Comparison of ENCODE assay signal across 17 cellular contexts in genomic region chr1:12580054-12580887, GRCh38. TPM values are rescaled to one million over a fixed set of nuclear protein-coding genes. Genes with fewer than 3 reads are reported as not detected.
DNase-seq lines count a peak whose midpoint lies in the region; ATAC-seq, FAIRE-seq and TF ChIP-seq lines count a peak whose summit lies in the region.
"Had no signal": no experiment of that assay in that cellular context is flagged by ENCODE, and none has a peak within 500 bp of the region (broad histone marks: within the 10 kb centered on the region; RNA-seq: fewer than 3 reads in every experiment).

No MANE protein-coding gene starts in this region.

- TF ChIP-seq POLR2A in HepG2 (IDR thresholded peaks at IDR 0.05; ENCODE audit: insufficient read depth in 1 of 2, low read depth in 2 of 2, low read length in 2 of 2) = no peak
- TF ChIP-seq POLR2A in suprapubic skin (IDR thresholded peaks at IDR 0.05) = no peak

- peaks cover 35% of the 10 kb centered on the region for H4K20me1 ChIP-seq in HepG2 (ENCODE audit: insufficient read depth, low read length)

- H3K79me2 ChIP-seq in HepG2 (ENCODE audit: insufficient read depth, low read length) = peaks cover 17% of the 10 kb centered on the region

- CTCF ChIA-PET in HepG2 (lab: Yijun Ruan, JAX; ENCODE audit: low intra/inter-chr PET ratio, low total read pairs) = no interaction called here

- peak; percentile 95 for DNase-seq in H4 (ENCODE audit: low spot score)
- peak; percentile 51 for DNase-seq in dedifferentiated amniotic fluid mesenchymal stem cell (ENCODE audit: extremely low spot score)
- no peak for DNase-seq in HepG2 (ENCODE audit: low spot score)
- DNase-seq in suprapubic skin (ENCODE audit: low spot score in 2 of 2) = no peak
- no peak for DNase-seq in NK-92 treated with Interleukin-12 subunit alpha and Interleukin-12 subunit beta, amount 100 ng/mL, for 24 hours (lab: John Stamatoyannopoulos, UW)
- no peak for DNase-seq in activated CD4-positive, alpha-beta T cell treated with anti-CD3 and anti-CD28 coated beads, Interleukin-2, amount 50 U/mL, for 48 hours
- DNase-seq: activated CD8-positive, alpha-beta memory T cell treated with anti-CD3 and anti-CD28 coated beads, Interleukin-2, amount 50 U/mL, for 4 hours; adrenal gland; COR-L47; effector memory CD8-positive, alpha-beta T cell; GOT3; naive thymus-derived CD8-positive, alpha-beta T cell; NCI-H2029 treated with DMSO at 0.1 percent for 48 hours; stimulated activated CD4-positive, alpha-beta T cell treated with anti-CD3 and anti-CD28 coated beads, Interleukin-15, amount 100 ng/mL, for 24 hours; T-helper 17 cell had no signal

- TF ChIP-seq EP300 in HepG2 (IDR thresholded peaks at IDR 0.05; ENCODE audit: low read depth in 2 of 2, low read length in 2 of 2) (no peak), HepG2 (CRISPR knock-in tag; IDR thresholded peaks at IDR 0.05; ENCODE audit: borderline replicate concordance) (no peak), suprapubic skin (IDR thresholded peaks at IDR 0.05) (no peak)

- intact Hi-C loops in HepG2 (cut with micrococcal nuclease; ENCODE audit: unreplicated experiment) = no loop called here

- BruUV-seq in HepG2 (replicated peaks; lab: Mats Ljungman, UMichigan) = no TSS peak

- peaks cover 43 to 75% of the 10 kb centered on the region in 2 experiments for H3K36me3 ChIP-seq in HepG2 (replicated peaks in 1 of 2; ENCODE audit: control insufficient read depth in 1 of 2, insufficient read depth in 2 of 2, low read length in 2 of 2)
- H3K36me3 ChIP-seq in suprapubic skin = peaks cover 49% of the 10 kb centered on the region

- H3K27ac ChIP-seq in HepG2 (ENCODE audit: extremely low read length, insufficient read depth, low read length) (no peak overlapping the region), suprapubic skin (peak overlapping the region; percentile 6)
- H3K27ac ChIP-seq: adrenal gland had no signal

- H3K4me1 ChIP-seq in HepG2 (ENCODE audit: insufficient read depth, low read length) (no peaks in the 10 kb centered on the region), suprapubic skin (peaks cover 14% of the 10 kb centered on the region)
- H3K4me1 ChIP-seq: adrenal gland had no signal

- POLR2A ChIA-PET in HepG2 (lab: Yijun Ruan, JAX) = no interaction called here

- H2AFZ ChIP-seq in HepG2 (ENCODE audit: low read length) = no peak overlapping the region

- ATAC-seq in HepG2 (no peak), HG02938 (IDR thresholded peaks at IDR 0.05; ENCODE audit: unreplicated experiment) (no peak), SK-N-SH treated with all-trans-retinoic acid at 6 μM for 48 hours (no peak)
- ATAC-seq: effector memory CD8-positive, alpha-beta T cell; naive thymus-derived CD8-positive, alpha-beta T cell; T-helper 17 cell had no signal

- H3K9me3 ChIP-seq in HepG2 (ENCODE audit: low read length) (no peaks in the 10 kb centered on the region), suprapubic skin (no peaks in the 10 kb centered on the region)
- H3K9me3 ChIP-seq: adrenal gland had no signal

- no peak for FAIRE-seq in HepG2 (lab: Jason Lieb, UNC)

- 96% methylated on average over 20 of the region's 20 CpGs for WGBS in HepG2 (ENCODE audit: low lambda C conversion rate)
- WGBS in suprapubic skin = 66% methylated on average over 19 of the region's 20 CpGs

- no peak overlapping the region for H3K9ac ChIP-seq in HepG2 (ENCODE audit: insufficient read depth, low read depth, low read length)

- no peak overlapping the region for H3K4me2 ChIP-seq in HepG2 (ENCODE audit: low read depth, low read length)

- no peaks in the 10 kb centered on the region for H3K27me3 ChIP-seq in HepG2 (ENCODE audit: control insufficient read depth in 1 of 2, insufficient read depth in 2 of 2, low read length in 2 of 2)
- no peaks in the 10 kb centered on the region for H3K27me3 ChIP-seq in suprapubic skin
- H3K27me3 ChIP-seq: adrenal gland had no signal

- TF ChIP-seq RAD21 in HepG2 (CRISPR knock-in tag; IDR thresholded peaks at IDR 0.05) = no peak

- TF ChIP-seq CTCF in HepG2 (CRISPR knock-in tag; IDR thresholded peaks at IDR 0.05) = no peak
- TF ChIP-seq CTCF in suprapubic skin (IDR thresholded peaks at IDR 0.05) = no peak

- no peak overlapping the region for H3K4me3 ChIP-seq in HepG2 (replicated peaks in 1 of 3; ENCODE audit: insufficient read depth in 1 of 3, low read depth in 2 of 3, low read length in 3 of 3)
- H3K4me3 ChIP-seq in suprapubic skin = no peak overlapping the region
- H3K4me3 ChIP-seq: adrenal gland had no signal

- in situ Hi-C loops in HepG2 (cut with HindIII; ENCODE audit: extremely low pct_ligation_motif_present, low pct_unique_long_range_greater_than_20kb) = no loop called here

TF ChIP-seq in HepG2, 621 proteins besides CTCF, POLR2A, EP300 and RAD21:
- TF ChIP-seq ZNF577 (CRISPR knock-in tag; IDR thresholded peaks at IDR 0.05; ENCODE audit: borderline replicate concordance, low read depth) (no peak), CEBPB (IDR thresholded peaks at IDR 0.05; ENCODE audit: borderline replicate concordance, low read depth, low read length) (peak; percentile 79)

TF ChIP-seq in SK-N-SH treated with all-trans-retinoic acid at 6 μM for 48 hours, 23 proteins besides CTCF, POLR2A, EP300 and RAD21 (continues in another document):
- TF ChIP-seq TCF4 (CRISPR knock-in tag; IDR thresholded peaks at IDR 0.05; ENCODE audit: borderline replicate concordance) (no peak), RARB (CRISPR knock-in tag; IDR thresholded peaks at IDR 0.05) (no peak), CREB5 (CRISPR knock-in tag; IDR thresholded peaks at IDR 0.05; ENCODE audit: low read depth) (no peak), ZNF8 (CRISPR knock-in tag; IDR thresholded peaks at IDR 0.05) (no peak), PATZ1 (CRISPR knock-in tag; IDR thresholded peaks at IDR 0.05; ENCODE audit: borderline replicate concordance) (no peak), CSDC2 (CRISPR knock-in tag; IDR thresholded peaks at IDR 0.05) (no peak), BACH2 (CRISPR knock-in tag; IDR thresholded peaks at IDR 0.05; ENCODE audit: borderline replicate concordance) (no peak), ESRRG (CRISPR knock-in tag; IDR thresholded peaks at IDR 0.05) (no peak), ISL1 (CRISPR knock-in tag; IDR thresholded peaks at IDR 0.05) (no peak), ZNF70 (CRISPR knock-in tag; IDR thresholded peaks at IDR 0.05) (no peak), TOX (CRISPR knock-in tag; IDR thresholded peaks at IDR 0.05; ENCODE audit: borderline replicate concordance) (no peak)

RNA-seq across cellular contexts. Expression of gene DHRS3, which starts 37.7 kb away (rescaled TPM):
- total RNA-seq in H4 (2014; rRNA removed; shearing (Covaris generic)) = 38.1 and 43.1 TPM in 2 replicates
- total RNA-seq in HepG2 (2016; rRNA removed; fragmentation: Illumina TruSeq; extraction: Trizol) (30.5 and 48.5 TPM in 2 replicates), suprapubic skin (10 to 100 TPM; 73.3 to 86.9 (median 80.2) TPM)
- 25.5 and 27.3 TPM in 2 replicates for total RNA-seq in HepG2 (2016; cell fraction: cytosol; rRNA removed; fragmentation: Illumina TruSeq; extraction: Trizol; ENCODE audit: low read depth)
- 26.6 and 52.7 TPM in 2 replicates for total RNA-seq in HepG2 (2016; cell fraction: insoluble cytoplasmic fraction; rRNA removed; fragmentation: Illumina TruSeq; extraction: Trizol)
- total RNA-seq in HepG2 (2016; cell fraction: membrane; rRNA removed; fragmentation: Illumina TruSeq; extraction: Trizol) = 29.7 and 30.7 TPM in 2 replicates
- total RNA-seq in HepG2 (2016; cell fraction: nucleus; rRNA removed; fragmentation: Illumina TruSeq; extraction: Trizol) = 41.7 and 48.7 TPM in 2 replicates
- polyA plus RNA-seq in HepG2 (2011; rRNA removed) = 90.5 and 107 TPM in 2 replicates
- 85.8 and 93.3 TPM in 2 replicates for polyA plus RNA-seq in HepG2 (2011; cell fraction: cytosol; rRNA removed)
- 96.4 and 100 TPM in 2 replicates for polyA plus RNA-seq in HepG2 (2011; cell fraction: nucleus; rRNA removed)
- polyA plus RNA-seq in HepG2 (2012) = 60.3 and 66.6 TPM in 2 replicates
- polyA plus RNA-seq in HepG2 (2016; cell fraction: cytosol; fragmentation: Illumina TruSeq; extraction: Trizol; ENCODE audit: low read depth) = 7.8 TPM in 2 replicates
- 18.9 and 21.8 TPM in 2 replicates for polyA plus RNA-seq in HepG2 (2016; cell fraction: insoluble cytoplasmic fraction; fragmentation: Illumina TruSeq; extraction: Trizol; ENCODE audit: low read depth)
- 13.0 and 14.3 TPM in 2 replicates for polyA plus RNA-seq in HepG2 (2016; cell fraction: membrane; fragmentation: Illumina TruSeq; extraction: Trizol; ENCODE audit: low read depth)
- 64.9 and 66.2 TPM in 2 replicates for polyA plus RNA-seq in HepG2 (2016; cell fraction: nucleus; fragmentation: Illumina TruSeq; extraction: Trizol; ENCODE audit: insufficient read depth, low read depth)
- polyA minus RNA-seq in HepG2 (2011; rRNA and poly(A)+ RNA removed; ENCODE audit: low replicate concordance) = 17.4 and 446 TPM in 2 replicates
- polyA minus RNA-seq in HepG2 (2011; cell fraction: cytosol; rRNA and poly(A)+ RNA removed) = 107 and 116 TPM in 2 replicates
- polyA minus RNA-seq in HepG2 (2011; cell fraction: nucleus; rRNA and poly(A)+ RNA removed) = 65.1 and 73.6 TPM in 2 replicates

Comparison
In these comparisons a context has a peak if more than half of its experiments do, and no peak if none do; other contexts are left out.
1. DNase-seq: peak in H4 (single experiment) and dedifferentiated amniotic fluid mesenchymal stem cell (single experiment); none in HepG2 (single experiment), suprapubic skin (0 of 2), NK-92 treated with Interleukin-12 subunit alpha and Interleukin-12 subunit beta, amount 100 ng/mL, for 24 hours (single experiment) and activated CD4-positive, alpha-beta T cell treated with anti-CD3 and anti-CD28 coated beads, Interleukin-2, amount 50 U/mL, for 48 hours (0 of 2).